ENCODE assay signal across 24 cellular contexts in the genomic region with DNA sequence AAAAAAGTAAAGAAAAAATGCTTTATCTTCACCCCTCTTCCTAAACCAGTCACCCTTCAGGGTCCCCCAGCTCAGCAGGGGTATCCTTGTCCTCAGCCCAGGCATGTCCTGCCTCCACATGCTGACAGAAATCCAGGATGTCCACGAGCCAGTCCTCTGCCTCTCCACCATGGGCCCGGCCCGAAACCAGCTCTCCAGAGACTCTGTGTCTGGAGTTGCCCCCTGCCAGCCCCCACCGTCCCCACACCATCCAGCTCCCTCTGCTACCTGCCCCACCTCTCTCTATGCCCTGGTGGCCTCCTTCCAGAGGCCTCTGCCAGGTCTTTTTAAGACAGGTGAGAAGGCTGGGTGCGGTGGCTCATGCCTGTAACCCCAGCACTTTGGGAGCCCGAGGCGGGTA.
"Had no signal": no experiment of that assay in that cellular context is flagged by ENCODE, and none has a peak within 500 bp of the region (broad histone marks: within the 10 kb centered on the region; RNA-seq: fewer than 3 reads in every experiment).

No MANE protein-coding gene starts in this region.

- H3K4me3 ChIP-seq: colonic mucosa, lower lobe of right lung, thoracic aorta, upper lobe of right lung had no signal

- H3K9me3 ChIP-seq: colonic mucosa, lower lobe of right lung, thoracic aorta, upper lobe of right lung had no signal

- H3K36me3 ChIP-seq: colonic mucosa, thoracic aorta had no signal

- FAIRE-seq: endometrium, keratinocyte had no signal

- DNase-seq: activated CD4-positive, alpha-beta memory T cell treated with anti-CD3 and anti-CD28 coated beads, Interleukin-2, amount 10 ng/mL, durations not matched to agents 7 days and 5 days; activated CD4-positive, alpha-beta T cell treated with anti-CD3 and anti-CD28 coated beads for 4 hours; activated CD8-positive, alpha-beta memory T cell treated with anti-CD3 and anti-CD28 coated beads, Interleukin-2, amount 10 ng/mL, durations not matched to agents 7 days and 5 days; activated naive CD4-positive, alpha-beta T cell treated with anti-CD3 and anti-CD28 coated beads for 36 hours; activated naive CD8-positive, alpha-beta T cell treated with anti-CD3 and anti-CD28 coated beads, Interleukin-2, amount 50 U/mL, for 24 hours; activated T-cell treated with anti-CD3 and anti-CD28 coated beads, Interleukin-2, amount 50 U/mL, for 24 hours; anterior cingulate cortex; central memory CD4-positive, alpha-beta T cell; colonic mucosa; erythroblast; foreskin melanocyte; lower lobe of right lung; occipital lobe; retina; stimulated activated CD4-positive, alpha-beta T cell treated with anti-CD3 and anti-CD28 coated beads, Interleukin-15, amount 100 ng/mL, for 24 hours; stimulated activated CD4-positive, alpha-beta T cell treated with anti-CD3 and anti-CD28 coated beads, Interleukin-2, amount 100 ng/mL, for 48 hours; upper lobe of right lung had no signal

- H3K27me3 Mint-ChIP-seq: activated CD4-positive, alpha-beta memory T cell treated with anti-CD3 and anti-CD28 coated beads, Interleukin-2, amount 10 ng/mL, durations not matched to agents 7 days and 5 days; activated CD8-positive, alpha-beta memory T cell treated with anti-CD3 and anti-CD28 coated beads, Interleukin-2, amount 10 ng/mL, durations not matched to agents 7 days and 5 days; activated naive CD8-positive, alpha-beta T cell treated with anti-CD3 and anti-CD28 coated beads, Interleukin-2, amount 50 U/mL, for 24 hours; activated T-cell treated with anti-CD3 and anti-CD28 coated beads, Interleukin-2, amount 50 U/mL, for 24 hours had no signal

- H3K9me3 Mint-ChIP-seq: activated CD4-positive, alpha-beta memory T cell treated with anti-CD3 and anti-CD28 coated beads, Interleukin-2, amount 10 ng/mL, durations not matched to agents 7 days and 5 days; activated naive CD4-positive, alpha-beta T cell treated with anti-CD3 and anti-CD28 coated beads for 36 hours; activated naive CD8-positive, alpha-beta T cell treated with anti-CD3 and anti-CD28 coated beads, Interleukin-2, amount 50 U/mL, for 24 hours; activated T-cell treated with anti-CD3 and anti-CD28 coated beads, Interleukin-2, amount 50 U/mL, for 24 hours; activated T-helper 2 cell treated with anti-CD3 and anti-CD28 coated beads, Interferon-gamma antibody, Interleukin-2, Interleukin-4, amounts not matched to agents 10 μg/mL and 5 μg/mL and 100 μg/mL, durations not matched to agents 14 hours and 24 hours and 36 hours; mesothelial cell of epicardium; WTC11 had no signal

- H3K27ac Mint-ChIP-seq: activated CD4-positive, alpha-beta memory T cell treated with anti-CD3 and anti-CD28 coated beads, Interleukin-2, amount 10 ng/mL, durations not matched to agents 7 days and 5 days; activated CD8-positive, alpha-beta memory T cell treated with anti-CD3 and anti-CD28 coated beads, Interleukin-2, amount 10 ng/mL, durations not matched to agents 7 days and 5 days; activated naive CD4-positive, alpha-beta T cell treated with anti-CD3 and anti-CD28 coated beads for 36 hours; activated naive CD8-positive, alpha-beta T cell treated with anti-CD3 and anti-CD28 coated beads, Interleukin-2, amount 50 U/mL, for 24 hours; activated T-cell treated with anti-CD3 and anti-CD28 coated beads, Interleukin-2, amount 50 U/mL, for 24 hours; activated T-helper 2 cell treated with anti-CD3 and anti-CD28 coated beads, Interferon-gamma antibody, Interleukin-2, Interleukin-4, amounts not matched to agents 10 μg/mL and 5 μg/mL and 100 μg/mL, durations not matched to agents 14 hours and 24 hours and 36 hours; mesothelial cell of epicardium; WTC11 had no signal

- ATAC-seq: activated CD8-positive, alpha-beta memory T cell treated with anti-CD3 and anti-CD28 coated beads, Interleukin-2, amount 10 ng/mL, durations not matched to agents 7 days and 5 days had no signal

- H3K27me3 ChIP-seq: brain microvascular endothelial cell, colonic mucosa, upper lobe of right lung had no signal

- H3K36me3 Mint-ChIP-seq: activated CD8-positive, alpha-beta memory T cell treated with anti-CD3 and anti-CD28 coated beads, Interleukin-2, amount 10 ng/mL, durations not matched to agents 7 days and 5 days had no signal

- H3K4me3 Mint-ChIP-seq: activated CD4-positive, alpha-beta memory T cell treated with anti-CD3 and anti-CD28 coated beads, Interleukin-2, amount 10 ng/mL, durations not matched to agents 7 days and 5 days; activated CD8-positive, alpha-beta memory T cell treated with anti-CD3 and anti-CD28 coated beads, Interleukin-2, amount 10 ng/mL, durations not matched to agents 7 days and 5 days; activated naive CD4-positive, alpha-beta T cell treated with anti-CD3 and anti-CD28 coated beads for 36 hours; activated naive CD8-positive, alpha-beta T cell treated with anti-CD3 and anti-CD28 coated beads, Interleukin-2, amount 50 U/mL, for 24 hours; activated T-cell treated with anti-CD3 and anti-CD28 coated beads, Interleukin-2, amount 50 U/mL, for 24 hours; mesothelial cell of epicardium; WTC11 had no signal

- H3K27ac ChIP-seq: lower lobe of right lung, thoracic aorta, upper lobe of right lung had no signal
